ENCODE assay signal across 13 cellular contexts in the genomic region with DNA sequence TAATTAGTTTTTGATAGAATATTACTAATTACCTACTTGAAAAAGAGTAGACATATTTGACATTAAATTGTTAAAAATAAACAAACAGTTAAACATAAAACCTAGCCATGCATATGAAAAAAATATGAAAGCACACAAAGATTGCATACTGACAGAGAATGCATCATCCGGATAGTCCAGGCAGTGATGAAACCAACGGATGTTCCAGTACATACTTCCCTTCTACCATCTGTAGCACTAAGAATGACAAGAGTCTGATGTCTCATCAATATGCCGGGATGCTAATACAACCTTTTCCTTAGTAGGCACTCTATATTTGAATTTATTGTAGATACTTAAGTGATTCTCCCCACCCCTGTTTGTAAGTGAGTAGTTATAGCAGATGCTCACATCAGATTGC.
"Had no signal": no experiment of that assay in that cellular context is flagged by ENCODE, and none has a peak within 500 bp of the region (broad histone marks: within the 10 kb centered on the region; RNA-seq: fewer than 3 reads in every experiment).

No MANE protein-coding gene starts in this region.

- H3K9me3 ChIP-seq: spleen, testis, upper lobe of left lung had no signal

- H3K4me1 ChIP-seq: testis had no signal

- H3K27me3 ChIP-seq: testis, upper lobe of left lung had no signal

- H3K4me3 ChIP-seq: spleen, testis, upper lobe of left lung had no signal

- DNase-seq: activated CD4-positive, alpha-beta T cell treated with anti-CD3 and anti-CD28 coated beads, Interleukin-2, amount 50 U/mL, for 1 hour; activated CD8-positive, alpha-beta memory T cell treated with anti-CD3 and anti-CD28 coated beads for 24 hours; activated naive CD4-positive, alpha-beta T cell; dermis blood vessel endothelial cell; effector memory CD8-positive, alpha-beta T cell; hippocampal formation; kidney glomerular epithelial cell; mesendoderm; posterior cingulate gyrus; spleen; stimulated activated naive CD8-positive, alpha-beta T cell treated with anti-CD3 and anti-CD28 coated beads, Interleukin-15, amount 100 ng/mL, for 72 hours; testis; upper lobe of left lung had no signal

- H3K36me3 ChIP-seq: spleen, upper lobe of left lung had no signal
